Comparison of ENCODE assay signal across 20 cellular contexts in the genomic region with DNA sequence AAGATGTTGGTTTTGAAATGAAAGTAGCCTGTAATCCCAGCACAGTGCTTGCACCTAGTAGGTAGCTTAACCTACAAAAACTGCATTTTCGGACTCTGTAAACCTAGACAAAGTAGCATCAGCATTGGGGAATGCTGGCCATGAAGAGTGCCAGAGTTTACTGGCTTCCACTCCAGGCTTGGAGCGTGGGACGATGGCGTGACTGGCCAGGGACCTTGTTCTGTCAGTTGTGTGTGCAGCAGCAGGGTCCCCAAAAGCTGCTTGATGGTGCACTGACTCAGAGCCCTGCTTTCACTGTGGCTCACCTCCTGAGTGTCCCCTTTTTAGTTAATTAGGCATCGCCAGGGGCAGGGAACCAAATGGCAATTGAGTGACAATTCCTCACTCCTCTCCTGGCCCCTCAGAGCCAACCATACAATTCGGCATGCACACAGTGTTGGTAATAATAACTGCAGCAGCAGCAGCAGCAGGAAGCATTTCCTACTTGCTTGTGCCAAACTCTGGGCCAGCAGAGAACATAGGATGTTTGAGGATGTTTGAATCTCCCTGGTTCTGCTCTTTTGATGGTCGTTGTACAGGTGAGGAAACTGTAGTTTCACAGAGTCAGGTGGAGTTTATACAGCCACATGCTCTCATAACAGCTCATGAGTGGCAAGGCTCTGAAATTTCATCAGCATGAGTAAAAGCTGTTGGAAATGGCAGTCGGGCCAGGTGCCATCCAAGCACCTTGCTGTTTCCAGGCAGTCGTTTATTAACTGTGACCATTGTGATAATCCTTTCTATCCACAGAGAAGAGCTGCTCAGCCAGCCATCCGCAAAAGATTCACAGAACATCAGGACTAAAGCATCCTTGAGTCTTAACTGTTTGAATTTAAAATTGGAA. TPM values are rescaled to one million over a fixed set of nuclear protein-coding genes. Genes with fewer than 3 reads are reported as not detected.
DNase-seq lines count a peak whose midpoint lies in the region; ATAC-seq lines count a peak whose summit lies in the region.
"Had no signal": no experiment of that assay in that cellular context is flagged by ENCODE, and none has a peak within 500 bp of the region (broad histone marks: within the 10 kb centered on the region; RNA-seq: fewer than 3 reads in every experiment).

No MANE protein-coding gene starts in this region.

- peak; percentile 28 to 48 for ATAC-seq in left cardiac atrium
- ATAC-seq: A549; left lobe of liver; stimulated activated naive B cell treated with anti-CD40 and anti-IgM and Interleukin-4, amounts not matched to agents 10 μg/mL and 1 μg/mL and 100 μg/mL, for 72 hours had no signal

- no peak overlapping the region for H2BK5ac ChIP-seq in neuronal stem cell (ENCODE audit: low read length)

- H3K23ac ChIP-seq in neuronal stem cell (ENCODE audit: low read depth, low read length, poor library complexity), result no peak overlapping the region

- no peak overlapping the region for H3K4me3 ChIP-seq in neuronal stem cell (ENCODE audit: low read length in 2 of 2)
- H3K4me3 ChIP-seq: A549, upper lobe of left lung had no signal

- H3K18ac ChIP-seq in neuronal stem cell (ENCODE audit: low read length), result no peak overlapping the region

- no peak overlapping the region for H3K14ac ChIP-seq in neuronal stem cell (ENCODE audit: low read length)

- no peak overlapping the region for H3K4me2 ChIP-seq in neuronal stem cell (ENCODE audit: insufficient read depth, low read length, poor library complexity, severe bottlenecking)
- H3K4me2 ChIP-seq: A549 had no signal

- DNase-seq in NCI-H524 (lab: John Stamatoyannopoulos, UW) (peak; percentile 40 to 75), NCI-H524 treated with DMSO at 0.1 percent for 48 hours (lab: John Stamatoyannopoulos, UW) (no peak), NCI-H345 treated with DMSO at 0.1 percent for 48 hours (lab: John Stamatoyannopoulos, UW; ENCODE audit: unreplicated experiment) (peak; percentile 71), left cardiac atrium (peak; percentile 53), superior temporal gyrus (ENCODE audit: extremely low spot score) (peak; percentile 14), AML-193 (lab: John Stamatoyannopoulos, UW) (no peak), NCI-H2029 (lab: John Stamatoyannopoulos, UW) (no peak), neuronal stem cell (ENCODE audit: low spot score) (no peak)
- DNase-seq: activated CD4-positive, alpha-beta memory T cell treated with anti-CD3 and anti-CD28 coated beads for 36 hours; activated naive CD4-positive, alpha-beta T cell treated with anti-CD3 and anti-CD28 coated beads for 36 hours; activated T-cell treated with anti-CD3 and anti-CD28 coated beads, Interleukin-2, amount 50 U/mL, for 1 hour; cortex of kidney; foreskin fibroblast; NCI-H1694 treated with DMSO at 0.1 percent for 48 hours; stimulated activated naive B cell treated with anti-CD40 and anti-IgM and Interleukin-4, amounts not matched to agents 10 μg/mL and 1 μg/mL and 100 μg/mL, for 72 hours; upper lobe of left lung had no signal

- no peak overlapping the region for H2BK15ac ChIP-seq in neuronal stem cell (ENCODE audit: low read length)

- peaks cover 0 to 9% of the 10 kb centered on the region in 2 donors for H3K4me1 ChIP-seq in neuronal stem cell (ENCODE audit: control insufficient read depth in 2 of 2, insufficient read depth in 1 of 2, low read depth in 1 of 2, low read length in 2 of 2)

- peaks cover 0 to 6% of the 10 kb centered on the region in 2 donors for H3K36me3 ChIP-seq in neuronal stem cell (replicated peaks in 1 of 2; ENCODE audit: control insufficient read depth in 2 of 2, insufficient read depth in 2 of 2, low read length in 2 of 2)
- H3K36me3 ChIP-seq: neutrophil, upper lobe of left lung had no signal

- peaks cover 0 to 7% of the 10 kb centered on the region in 2 donors for H3K9me3 ChIP-seq in neuronal stem cell (replicated peaks in 1 of 2; ENCODE audit: control insufficient read depth in 2 of 2, insufficient read depth in 1 of 2, low read depth in 1 of 2, low read length in 2 of 2)
- H3K9me3 ChIP-seq: neutrophil, upper lobe of left lung had no signal

- no peak overlapping the region for H4K8ac ChIP-seq in neuronal stem cell (ENCODE audit: low read depth, low read length)

- WGBS in neuronal stem cell (ENCODE audit: extremely low coverage in 2 of 2, insufficient read length in 2 of 2, insufficient replicate concordance in 1 of 2), 2 donors, result no CpG with 5 or more reads among the region's 10 CpGs

- no peak overlapping the region for H3K9ac ChIP-seq in neuronal stem cell (ENCODE audit: low read depth, low read length, poor library complexity)

- intact Hi-C loops in left cardiac atrium (cut with DNase I), result no loop called here

- no peak overlapping the region for H2BK12ac ChIP-seq in neuronal stem cell (ENCODE audit: low read length)

- no peak overlapping the region for H2BK120ac ChIP-seq in neuronal stem cell (ENCODE audit: low read depth, low read length)

- no peak overlapping the region for H2AK5ac ChIP-seq in neuronal stem cell (ENCODE audit: low read depth, low read length)

- H4K91ac ChIP-seq in neuronal stem cell (ENCODE audit: low read depth, low read length, poor library complexity), result no peak overlapping the region

- H2AFZ ChIP-seq in neuronal stem cell (ENCODE audit: low read length), result no peak overlapping the region

- no peak overlapping the region for H3K27ac ChIP-seq in neuronal stem cell (replicated peaks; ENCODE audit: low read length)
- H3K27ac ChIP-seq: A549, neutrophil, upper lobe of left lung had no signal

- peaks cover 3 to 87% (median 21%) of the 10 kb centered on the region in 3 experiments for H3K27me3 ChIP-seq in neuronal stem cell (ENCODE audit: control insufficient read depth in 3 of 3, insufficient read depth in 3 of 3, low read depth in 1 of 3, low read length in 3 of 3)

- H3K79me1 ChIP-seq in neuronal stem cell (ENCODE audit: low read depth, low read length), result peaks cover 2% of the 10 kb centered on the region

- no peak overlapping the region for H3K4ac ChIP-seq in neuronal stem cell (ENCODE audit: low read length)

RNA-seq across cellular contexts. Expression of a gene that starts 4.2 kb away (rescaled TPM):
- total RNA-seq in left cardiac atrium, result 1 to 10 TPM; 5.6 to 7.8 TPM
- polyA plus RNA-seq in neuronal stem cell (2013, experiment 1 of 2), result 2.3 TPM
- polyA plus RNA-seq in neuronal stem cell (2013, experiment 2 of 2), result 2.4 TPM
- total RNA-seq: activated CD4-positive, alpha-beta memory T cell treated with anti-CD3 and anti-CD28 coated beads for 36 hours; activated naive CD4-positive, alpha-beta T cell treated with anti-CD3 and anti-CD28 coated beads for 36 hours; HT1080 had no signal

Comparison
In these comparisons a context has a peak if more than half of its experiments do, and no peak if none do; other contexts are left out.
1. DNase-seq: peak in NCI-H524 (2 of 2), NCI-H345 treated with DMSO at 0.1 percent for 48 hours (single experiment), left cardiac atrium (single experiment) and superior temporal gyrus (single experiment); none in NCI-H524 treated with DMSO at 0.1 percent for 48 hours (single experiment), AML-193 (0 of 2), NCI-H2029 (single experiment) and neuronal stem cell (single experiment).